Comparison of ENCODE assay signal across 1 cellular context in genomic region chr4:1344696-1345095, GRCh38.
TF ChIP-seq lines count a peak whose summit lies in the region.

No MANE protein-coding gene starts in this region.

TF ChIP-seq in IMR-90, 13 proteins besides CTCF, POLR2A, EP300 and RAD21:
- TF ChIP-seq MAZ (IDR thresholded peaks at IDR 0.05; ENCODE audit: borderline replicate concordance, low read depth, low read length) (no peak), RFX5 (IDR thresholded peaks at IDR 0.05; ENCODE audit: low read depth, low read length) (no peak), ELK1 (IDR thresholded peaks at IDR 0.05; ENCODE audit: borderline replicate concordance, low read depth, low read length) (no peak), RCOR1 (IDR thresholded peaks at IDR 0.05; ENCODE audit: insufficient replicate concordance, low read length) (no peak), NFE2L2 (IDR thresholded peaks at IDR 0.05; ENCODE audit: low read depth, low read length) (no peak), MAFK (IDR thresholded peaks at IDR 0.05; ENCODE audit: low read depth, low read length) (no peak), MXI1 (IDR thresholded peaks at IDR 0.05; ENCODE audit: borderline replicate concordance, low read depth, low read length) (no peak), SMC3 (IDR thresholded peaks at IDR 0.05; ENCODE audit: low read depth, low read length) (no peak), BHLHE40 (IDR thresholded peaks at IDR 0.05; ENCODE audit: low read depth, low read length) (no peak), CHD1 (IDR thresholded peaks at IDR 0.05; ENCODE audit: low read depth, low read length) (no peak), USF2 (IDR thresholded peaks at IDR 0.05; ENCODE audit: low read depth, low read length) (no peak), CEBPB (IDR thresholded peaks at IDR 0.05; ENCODE audit: low read depth, low read length) (no peak), FOS (IDR thresholded peaks at IDR 0.05; ENCODE audit: low read depth, low read length) (no peak)
